ENCODE assay signal across 12 cellular contexts in genomic region chr22:43094085-43094484, GRCh38. TPM values are rescaled to one million over a fixed set of nuclear protein-coding genes. Genes with fewer than 3 reads are reported as not detected.
A peak's percentile ranks its signal among the peaks of the same experiment; 100 is the strongest.
DNase-seq lines count a peak whose midpoint lies in the region; ATAC-seq and TF ChIP-seq lines count a peak whose summit lies in the region.
"Had no signal": no experiment of that assay in that cellular context is flagged by ENCODE, and none has a peak within 500 bp of the region (broad histone marks: within the 10 kb centered on the region; RNA-seq: fewer than 3 reads in every experiment).

No MANE protein-coding gene starts in this region.

- H3K27me3 Mint-ChIP-seq in mesothelial cell of epicardium (ENCODE audit: low read depth): no peaks in the 10 kb centered on the region
- H3K27me3 Mint-ChIP-seq: activated B cell treated with CpG ODN at 0.5 μM for 24 hours; stimulated activated naive B cell treated with anti-CD40 and anti-IgM and Interleukin-4, amounts not matched to agents 10 μg/mL and 1 μg/mL and 100 μg/mL, for 72 hours had no signal

- H3K4me3 Mint-ChIP-seq in mesothelial cell of epicardium: no peak overlapping the region
- H3K4me3 Mint-ChIP-seq: activated B cell treated with CpG ODN at 0.5 μM for 24 hours; stimulated activated naive B cell treated with anti-CD40 and anti-IgM and Interleukin-4, amounts not matched to agents 10 μg/mL and 1 μg/mL and 100 μg/mL, for 72 hours had no signal

- H3K27ac Mint-ChIP-seq in mesothelial cell of epicardium: no peak overlapping the region
- H3K27ac Mint-ChIP-seq: activated B cell treated with CpG ODN at 0.5 μM for 24 hours; stimulated activated naive B cell treated with anti-CD40 and anti-IgM and Interleukin-4, amounts not matched to agents 10 μg/mL and 1 μg/mL and 100 μg/mL, for 72 hours had no signal

- ATAC-seq in left colon (peak; percentile 67), GM18867 (IDR thresholded peaks at IDR 0.05; ENCODE audit: unreplicated experiment) (no peak), GM21381 (IDR thresholded peaks at IDR 0.05; ENCODE audit: unreplicated experiment) (no peak)

- intact Hi-C loops in left colon (cut with DNase I, micrococcal nuclease): no loop called here

- H3K9me3 Mint-ChIP-seq in mesothelial cell of epicardium: peaks cover 8% of the 10 kb centered on the region

- peaks cover 5% of the 10 kb centered on the region for H3K36me3 Mint-ChIP-seq in mesothelial cell of epicardium

- no peak for TF ChIP-seq CTCF in mesothelial cell of epicardium (IDR thresholded peaks at IDR 0.05; ENCODE audit: unreplicated experiment)

- DNase-seq in DMS79 treated with DMSO at 0.1 percent for 48 hours (lab: John Stamatoyannopoulos, UW) (peak; percentile 33), Kasumi-1 (lab: John Stamatoyannopoulos, UW) (peak; percentile 6 to 15), SKM-1 (lab: John Stamatoyannopoulos, UW; ENCODE audit: unreplicated experiment) (peak; percentile 80), left colon (peak; percentile 62 to 71), mesothelial cell of epicardium (ENCODE audit: low spot score in 2 of 2, unreplicated experiment in 2 of 2) (no peak)
- DNase-seq in activated naive CD4-positive, alpha-beta T cell treated with anti-CD3 and anti-CD28 coated beads, Interleukin-2, amount 50 U/mL, for 16 hours: no peak
- DNase-seq: activated B cell treated with CpG ODN at 0.5 μM for 24 hours; hippocampal formation; stimulated activated naive B cell treated with anti-CD40 and anti-IgM and Interleukin-4, amounts not matched to agents 10 μg/mL and 1 μg/mL and 100 μg/mL, for 72 hours had no signal

- H3K4me1 Mint-ChIP-seq in mesothelial cell of epicardium: peaks cover 8% of the 10 kb centered on the region

RNA-seq across cellular contexts. Expression of gene TTLL1, which starts 4.9 kb away (rescaled TPM):
- total RNA-seq in left colon (1 to 10 TPM; 2.1 to 3.2 TPM), mesothelial cell of epicardium (14.4 to 18.0 TPM (median 15.3 TPM) in 3 replicates)

RNA-seq across cellular contexts. Expression of gene BIK, which starts 16.5 kb away (rescaled TPM):
- total RNA-seq in left colon (10 to 100 TPM; 22.6 to 23.0 TPM), mesothelial cell of epicardium (8.0 to 9.9 TPM (median 9.3 TPM) in 3 replicates)
- total RNA-seq: ascending aorta had no signal

RNA-seq across cellular contexts. Expression of gene MCAT, which starts 49.1 kb away (rescaled TPM):
- total RNA-seq in left colon (10 to 100 TPM; 15.2 to 19.7 TPM), mesothelial cell of epicardium (17.4 to 18.1 TPM (median 17.6 TPM) in 3 replicates)

RNA-seq across cellular contexts. Expression of gene TSPO, which starts 57.3 kb away (rescaled TPM):
- total RNA-seq in left colon: 100 to 1,000 TPM; 250 to 259 TPM
- 43.2 to 44.9 TPM (median 44.5 TPM) in 3 replicates for total RNA-seq in mesothelial cell of epicardium

Comparison
In these comparisons a context has a peak if more than half of its experiments do, and no peak if none do; other contexts are left out.
1. DNase-seq: peak in DMS79 treated with DMSO at 0.1 percent for 48 hours (single experiment), Kasumi-1 (2 of 2), SKM-1 (single experiment) and left colon (2 of 2); none in mesothelial cell of epicardium (0 of 2) and activated naive CD4-positive, alpha-beta T cell treated with anti-CD3 and anti-CD28 coated beads, Interleukin-2, amount 50 U/mL, for 16 hours (single experiment).